Comparison of ENCODE assay signal across 10 cellular contexts in genomic region chr2:176122266-176122632, GRCh38. TPM values are rescaled to one million over a fixed set of nuclear protein-coding genes. Genes with fewer than 3 reads are reported as not detected.
DNase-seq lines count a peak whose midpoint lies in the region; ATAC-seq and TF ChIP-seq lines count a peak whose summit lies in the region.
"Had no signal": no experiment of that assay in that cellular context is flagged by ENCODE, and none has a peak within 500 bp of the region (broad histone marks: within the 10 kb centered on the region; RNA-seq: fewer than 3 reads in every experiment).

No MANE protein-coding gene starts in this region.

- TF ChIP-seq POLR2A in adrenal gland (IDR thresholded peaks at IDR 0.05) = no peak
- no peak for TF ChIP-seq POLR2A in stomach (IDR thresholded peaks at IDR 0.05)

- peaks cover 0 to 15% of the 10 kb centered on the region in 2 donors for H3K4me1 ChIP-seq in adrenal gland (replicated peaks in 1 of 2)
- peaks cover 0 to 20% of the 10 kb centered on the region in 2 donors for H3K4me1 ChIP-seq in left lung
- peaks cover 11 to 29% (median 20%) of the 10 kb centered on the region in 4 donors for H3K4me1 ChIP-seq in stomach

- H3K27ac ChIP-seq in adrenal gland (peak overlapping the region in 4 of 5 donors; percentile 58 to 88 (median 79)), left lung (no peak overlapping the region), stomach (peak overlapping the region in 1 of 5 donors; percentile 66)

- ATAC-seq in left lung (no peak), GM19023 (IDR thresholded peaks at IDR 0.05; ENCODE audit: unreplicated experiment) (no peak), GM19467 (IDR thresholded peaks at IDR 0.05; ENCODE audit: unreplicated experiment) (no peak)
- ATAC-seq: left lobe of liver had no signal

- H3K9me3 ChIP-seq in adrenal gland (replicated peaks in 1 of 3) (no peaks in the 10 kb centered on the region), left lung (no peaks in the 10 kb centered on the region), stomach (peaks cover 0 to 23% (median under 1%) of the 10 kb centered on the region in 4 donors)

- DNase-seq in NCI-H345 (lab: John Stamatoyannopoulos, UW) (peak; percentile 57), NCI-H345 treated with DMSO at 0.1 percent for 48 hours (lab: John Stamatoyannopoulos, UW; ENCODE audit: unreplicated experiment) (no peak), adrenal gland (no peak), left lung (peak in 1 of 2 donors; percentile 57), stomach (no peak), CD1c-positive myeloid dendritic cell (ENCODE audit: extremely low spot score) (no peak)

- H3K4me3 ChIP-seq in adrenal gland = peak overlapping the region in 2 of 4 donors; percentile 31 to 67
- peak overlapping the region; percentile 0 to 30 for H3K4me3 ChIP-seq in left lung
- H3K4me3 ChIP-seq in stomach = peak overlapping the region; percentile 38 to 47 (median 40)

- H3K36me3 ChIP-seq in adrenal gland (replicated peaks in 1 of 2) (no peaks in the 10 kb centered on the region), left lung (no peaks in the 10 kb centered on the region), stomach (no peaks in the 10 kb centered on the region)

- TF ChIP-seq CTCF in adrenal gland (IDR thresholded peaks at IDR 0.05) (no peak), left lung (IDR thresholded peaks at IDR 0.05) (no peak), stomach (IDR thresholded peaks at IDR 0.05) (no peak)

- WGBS in adrenal gland, 4 donors = 1 to 4% (median 2%) methylated on average over 24 to 38 of the region's 38 CpGs
- 1 to 9% (median 7%) methylated on average over 12 to 38 of the region's 38 CpGs for WGBS in stomach, 5 donors

- intact Hi-C loops in adrenal gland (cut with DNase I) = loop anchor here in 1 of 2 donors (5.0 to 10.0 kb wide), 2 partner anchors 515 to 693 kb away; no protein-coding TSS in a partner anchor
- intact Hi-C loops in left lung (cut with DNase I) = no loop called here
- intact Hi-C loops in stomach (cut with DNase I; ENCODE audit: low total_unique reads) = loop anchor here (10.0 kb wide), 1 partner anchor 533 kb away; no protein-coding TSS in a partner anchor

- H3K27me3 ChIP-seq in adrenal gland (peaks cover 41% of the 10 kb centered on the region), left lung (peaks cover 99 to 100% of the 10 kb centered on the region in 2 donors), stomach (peaks cover 56 to 100% (median 94%) of the 10 kb centered on the region in 3 donors)

- TF ChIP-seq EP300 in stomach (IDR thresholded peaks at IDR 0.05) = no peak

RNA-seq across cellular contexts. Expression of gene HOXD9, which starts 0.3 kb away (rescaled TPM):
- 10 to 100 TPM in 4 of 8 donors, 1 to 10 TPM in 4; 2.7 to 35.6 (median 10.1) TPM for total RNA-seq in adrenal gland
- 1 to 10 TPM; 2.5 to 7.6 (median 7.5) TPM for polyA plus RNA-seq in adrenal gland
- total RNA-seq in left lung = 1 to 10 TPM in 1 of 2 donors, under 1 TPM in 1; 0.29 to 1.1 TPM
- under 1 TPM in 1 of 5 donors, not detected in 4; 0.18 TPM for total RNA-seq in stomach
- polyA plus RNA-seq in stomach = under 1 TPM; 0.31 to 0.76 (median 0.68) TPM
- total RNA-seq: left lobe of liver had no signal

RNA-seq across cellular contexts. Expression of gene HOXD10, which starts 5.7 kb away (rescaled TPM):
- total RNA-seq in adrenal gland = under 1 TPM in 2 of 8 donors, not detected in 6; 0.14 to 0.23 TPM
- polyA plus RNA-seq in adrenal gland = under 1 TPM in 1 of 3 donors, not detected in 2; 0.11 TPM
- total RNA-seq in left lung = under 1 TPM in 1 of 2 donors, not detected in 1; 0.31 TPM
- 1 to 10 TPM in 1 of 5 donors, not detected in 4; 2.6 TPM for total RNA-seq in stomach
- not detected for polyA plus RNA-seq in stomach
- total RNA-seq: left lobe of liver, RPMI7951 had no signal

RNA-seq across cellular contexts. Expression of gene HOXD8, which starts 7.3 kb away (rescaled TPM):
- total RNA-seq in adrenal gland (10 to 100 TPM; 11.3 to 46.2 (median 35.0) TPM), left lung (1 to 10 TPM in 1 of 2 donors, under 1 TPM in 1; 0.32 to 2.1 TPM), stomach (10 to 100 TPM in 1 of 5 donors, 1 to 10 TPM in 1, under 1 TPM in 1, not detected in 2; 0.58 to 15.9 (median 5.1) TPM)
- polyA plus RNA-seq in adrenal gland (10 to 100 TPM; 14.4 to 19.8 (median 17.3) TPM), stomach (1 to 10 TPM in 2 of 3 donors, under 1 TPM in 1; 0.87 to 1.8 (median 1.7) TPM)
- total RNA-seq: left lobe of liver had no signal

RNA-seq across cellular contexts. Expression of gene HOXD11, which starts 15.2 kb away (rescaled TPM):
- total RNA-seq in adrenal gland (not detected), left lung (not detected), stomach (not detected)
- polyA plus RNA-seq in adrenal gland (not detected), stomach (not detected)
- total RNA-seq: left lobe of liver, RPMI7951 had no signal

RNA-seq across cellular contexts. Expression of gene HOXD12, which starts 22.7 kb away (rescaled TPM):
- total RNA-seq in adrenal gland (not detected), left lung (not detected), stomach (not detected)
- polyA plus RNA-seq in adrenal gland (not detected), stomach (not detected)
- total RNA-seq: left lobe of liver, RPMI7951 had no signal

Comparison
In these comparisons a context has a peak if more than half of its experiments do, and no peak if none do; other contexts are left out.
1. H3K27ac ChIP-seq: peak in adrenal gland (4 of 5); none in left lung (0 of 2).